27 cellular contexts compared by ENCODE assay signal in genomic region chr20:57387945-57388351, GRCh38. TPM values are rescaled to one million over a fixed set of nuclear protein-coding genes. Genes with fewer than 3 reads are reported as not detected.
A peak's percentile ranks its signal among the peaks of the same experiment; 100 is the strongest.
DNase-seq lines count a peak whose midpoint lies in the region; ATAC-seq and TF ChIP-seq lines count a peak whose summit lies in the region.
"Had no signal": no experiment of that assay in that cellular context is flagged by ENCODE, and none has a peak within 500 bp of the region (broad histone marks: within the 10 kb centered on the region; RNA-seq: fewer than 3 reads in every experiment).

No MANE protein-coding gene starts in this region.

- intact Hi-C loops in CD14-positive monocyte (cut with micrococcal nuclease) (loop anchor here in 1 of 2 donors (5.0 to 10.0 kb wide), 2 partner anchors 64 to 207 kb away; no protein-coding TSS in a partner anchor), activated B cell treated with CpG ODN at 0.5 μM for 24 hours (cut with micrococcal nuclease) (no loop called here)

- WGBS in endodermal cell (ENCODE audit: insufficient coverage in 1 of 2, insufficient read length in 1 of 2), 2 experiments, result 85 to 88% methylated on average over 4 to 7 of the region's 7 CpGs

- no peak for TF ChIP-seq CTCF in CD14-positive monocyte (IDR thresholded peaks at IDR 0.05)
- TF ChIP-seq CTCF in activated B cell treated with CpG ODN at 0.5 μM for 24 hours (IDR thresholded peaks at IDR 0.05), result no peak
- no peak for TF ChIP-seq CTCF in nephron (IDR thresholded peaks at IDR 0.05; ENCODE audit: unreplicated experiment in 3 of 3)
- no peak for TF ChIP-seq CTCF in endodermal cell (conservative IDR thresholded peaks at IDR 0.05)

- peaks cover 14 to 26% of the 10 kb centered on the region in 2 donors for H3K36me3 Mint-ChIP-seq in CD14-positive monocyte
- peaks cover 17% of the 10 kb centered on the region for H3K36me3 Mint-ChIP-seq in activated B cell treated with CpG ODN at 0.5 μM for 24 hours (ENCODE audit: low read depth)
- peaks cover 7% of the 10 kb centered on the region for H3K36me3 Mint-ChIP-seq in nephron (ENCODE audit: low read depth)
- H3K36me3 Mint-ChIP-seq in endodermal cell (ENCODE audit: low read depth), result peaks cover 13% of the 10 kb centered on the region

- H3K9me3 ChIP-seq in endodermal cell (ENCODE audit: control insufficient read depth, low read length), result no peaks in the 10 kb centered on the region
- H3K9me3 ChIP-seq: breast epithelium, colonic mucosa, esophagus squamous epithelium, gastrocnemius medialis had no signal

- H3K27me3 Mint-ChIP-seq in CD14-positive monocyte (ENCODE audit: low read depth in 3 of 3), result peaks cover 2 to 16% (median 7%) of the 10 kb centered on the region in 3 donors
- no peaks in the 10 kb centered on the region for H3K27me3 Mint-ChIP-seq in activated B cell treated with CpG ODN at 0.5 μM for 24 hours
- peaks cover 6% of the 10 kb centered on the region for H3K27me3 Mint-ChIP-seq in nephron (ENCODE audit: low read depth)
- peaks cover 14% of the 10 kb centered on the region for H3K27me3 Mint-ChIP-seq in endodermal cell (ENCODE audit: insufficient read depth)
- H3K27me3 Mint-ChIP-seq: effector memory CD8-positive, alpha-beta T cell had no signal

- no peak overlapping the region for H3K9ac ChIP-seq in endodermal cell (ENCODE audit: extremely low read depth, low read length, poor library complexity, severe bottlenecking)
- H3K9ac ChIP-seq: parathyroid adenoma had no signal

- ATAC-seq in activated B cell treated with CpG ODN at 0.5 μM for 24 hours (ENCODE audit: low read depth) (no peak), HG03280 (IDR thresholded peaks at IDR 0.05; ENCODE audit: unreplicated experiment) (no peak)
- ATAC-seq: CD8-positive, alpha-beta T cell; effector memory CD8-positive, alpha-beta T cell; gastrocnemius medialis had no signal

- H3K4me3 Mint-ChIP-seq in CD14-positive monocyte (no peak overlapping the region), activated B cell treated with CpG ODN at 0.5 μM for 24 hours (no peak overlapping the region), nephron (peak overlapping the region in 1 of 3 experiments; percentile 75), endodermal cell (no peak overlapping the region)

- peaks cover 7% of the 10 kb centered on the region for H3K4me1 ChIP-seq in endodermal cell (ENCODE audit: control insufficient read depth, insufficient read depth, low read length)
- H3K4me1 ChIP-seq: parathyroid adenoma had no signal

- H3K4me1 Mint-ChIP-seq in CD14-positive monocyte (peaks cover 36% of the 10 kb centered on the region), activated B cell treated with CpG ODN at 0.5 μM for 24 hours (peaks cover 31% of the 10 kb centered on the region), nephron (peaks cover 13% of the 10 kb centered on the region), endodermal cell (peaks cover 9% of the 10 kb centered on the region)

- CTCF ChIA-PET in activated B cell treated with CpG ODN at 0.5 μM for 24 hours (lab: Charles Lee), result interaction anchor here (1.2 to 3.5 kb wide), 5 partner anchors 86 to 111 kb away, joined by 3 to 13 read pairs (median 5); no protein-coding TSS in a partner anchor

- H3K27me3 ChIP-seq in endodermal cell (ENCODE audit: control insufficient read depth, insufficient read depth, low read length, poor library complexity, severe bottlenecking), result peaks cover 16% of the 10 kb centered on the region
- H3K27me3 ChIP-seq: breast epithelium, colonic mucosa, esophagus squamous epithelium, gastrocnemius medialis had no signal

- DNase-seq in CD14-positive monocyte (ENCODE audit: low spot score) (peak; percentile 31), EL (peak; percentile 13), activated B cell treated with CpG ODN at 0.5 μM for 24 hours (no peak), endodermal cell (no peak), OCI-M1 (lab: John Stamatoyannopoulos, UW) (no peak)
- no peak for DNase-seq in activated CD4-positive, CD25-positive, alpha-beta regulatory T cell (lab: John Stamatoyannopoulos, UW)
- DNase-seq: activated CD4-positive, alpha-beta T cell treated with anti-CD3 and anti-CD28 coated beads, Interleukin-2, amount 50 U/mL, for 4 hours; activated CD8-positive, alpha-beta memory T cell treated with anti-CD3 and anti-CD28 coated beads, Interleukin-2, amount 50 U/mL, for 48 hours; activated gamma-delta T cell treated with Interleukin-2 at 50 U/mL for 16 hours; amniotic stem cell; CD8-positive, alpha-beta T cell; colonic mucosa; DMS53; effector memory CD8-positive, alpha-beta T cell; esophagus squamous epithelium; NCI-H1092 treated with DMSO at 0.1 percent for 48 hours; NCI-H1930; NCI-H345 had no signal

- peak overlapping the region in 1 of 7 donors; percentile 13 for H3K27ac Mint-ChIP-seq in CD14-positive monocyte
- H3K27ac Mint-ChIP-seq in activated B cell treated with CpG ODN at 0.5 μM for 24 hours, result peak overlapping the region; percentile 14
- H3K27ac Mint-ChIP-seq in nephron, result peak overlapping the region in 2 of 3 experiments; percentile 82 to 89
- no peak overlapping the region for H3K27ac Mint-ChIP-seq in endodermal cell
- H3K27ac Mint-ChIP-seq: effector memory CD8-positive, alpha-beta T cell had no signal

- H3K27ac ChIP-seq in endodermal cell (ENCODE audit: low read depth, low read length), result no peak overlapping the region
- H3K27ac ChIP-seq: breast epithelium, colonic mucosa, parathyroid adenoma had no signal

- no peak overlapping the region for H3K4me3 ChIP-seq in endodermal cell (ENCODE audit: low read length)
- H3K4me3 ChIP-seq: breast epithelium, colonic mucosa, esophagus squamous epithelium, gastrocnemius medialis had no signal

- POLR2A ChIA-PET in activated B cell treated with CpG ODN at 0.5 μM for 24 hours (lab: Charles Lee), result interaction anchor here (5.9 to 7.3 kb wide), 2 partner anchors 14 to 87 kb away, joined by 86 to 244 read pairs; no protein-coding TSS in a partner anchor

- H3K9me3 Mint-ChIP-seq in CD14-positive monocyte, result peaks cover 0 to 5% (median 0%) of the 10 kb centered on the region in 7 donors
- no peaks in the 10 kb centered on the region for H3K9me3 Mint-ChIP-seq in activated B cell treated with CpG ODN at 0.5 μM for 24 hours
- no peaks in the 10 kb centered on the region for H3K9me3 Mint-ChIP-seq in nephron
- no peaks in the 10 kb centered on the region for H3K9me3 Mint-ChIP-seq in endodermal cell
- H3K9me3 Mint-ChIP-seq: CD8-positive, alpha-beta T cell; effector memory CD8-positive, alpha-beta T cell had no signal

- H3K36me3 ChIP-seq in endodermal cell (ENCODE audit: control insufficient read depth, insufficient read depth, low read length), result peaks cover 4% of the 10 kb centered on the region
- H3K36me3 ChIP-seq: breast epithelium, colonic mucosa had no signal

RNA-seq across cellular contexts. Expression of gene RBM38, which starts 3.2 kb away (rescaled TPM):
- polyA plus RNA-seq in CD14-positive monocyte, result 10 to 100 TPM in 1 of 2 donors, 1 to 10 TPM in 1; 7.5 to 17.8 TPM
- total RNA-seq in activated B cell treated with CpG ODN at 0.5 μM for 24 hours, result 69.6 and 70.7 TPM in 2 replicates
- total RNA-seq in endodermal cell, result 10 to 100 TPM; 29.0 to 30.2 TPM
- 58.7 TPM for polyA plus RNA-seq in endodermal cell (2013, experiment 1 of 2)
- 59.5 TPM for polyA plus RNA-seq in endodermal cell (2013, experiment 2 of 2)

RNA-seq across cellular contexts. Expression of gene RAE1, which starts 36.9 kb away (rescaled TPM):
- polyA plus RNA-seq in CD14-positive monocyte, result 10 to 100 TPM; 15.8 to 21.7 TPM
- 35.7 and 36.6 TPM in 2 replicates for total RNA-seq in activated B cell treated with CpG ODN at 0.5 μM for 24 hours
- total RNA-seq in endodermal cell, result 10 to 100 TPM; 41.2 to 43.8 TPM
- polyA plus RNA-seq in endodermal cell (2013, experiment 1 of 2), result 46.4 TPM
- 42.3 TPM for polyA plus RNA-seq in endodermal cell (2013, experiment 2 of 2)

RNA-seq across cellular contexts. Expression of gene SPO11, which starts 58.3 kb away (rescaled TPM):
- polyA plus RNA-seq in CD14-positive monocyte, result not detected
- not detected in 2 replicates for total RNA-seq in activated B cell treated with CpG ODN at 0.5 μM for 24 hours
- not detected for total RNA-seq in endodermal cell
- not detected for polyA plus RNA-seq in endodermal cell (2013, experiment 1 of 2)
- polyA plus RNA-seq in endodermal cell (2013, experiment 2 of 2), result not detected
- total RNA-seq: breast epithelium; CD8-positive, alpha-beta T cell; colonic mucosa; esophagus squamous epithelium; gastrocnemius medialis; lung microvascular endothelial cell; SK-MEL-5; T-helper 2 cell treated with Interferon-gamma antibody and Interleukin-4, amounts not matched to agents 100 ng/mL and 5 ng/mL, for 36 hours had no signal
- polyA plus RNA-seq: AG04450 had no signal

Comparison
In these comparisons a context has a peak if more than half of its experiments do, and no peak if none do; other contexts are left out.
1. DNase-seq: peak in CD14-positive monocyte (single experiment) and EL (single experiment); none in activated B cell treated with CpG ODN at 0.5 μM for 24 hours (single experiment), endodermal cell (single experiment), OCI-M1 (single experiment) and activated CD4-positive, CD25-positive, alpha-beta regulatory T cell (0 of 4).